ENCODE assay signal across 1 cellular context in genomic region chr7:5424689-5425506, GRCh38.
TF ChIP-seq lines count a peak whose summit lies in the region.

No MANE protein-coding gene starts in this region.

TF ChIP-seq in HepG2, 621 proteins besides CTCF, POLR2A, EP300 and RAD21 (continued from another document and continues in another):
- TF ChIP-seq TRIM22 (IDR thresholded peaks at IDR 0.05) (no peak), SMAD3 (CRISPR knock-in tag; IDR thresholded peaks at IDR 0.05) (no peak), ZNF629 (CRISPR knock-in tag; conservative IDR thresholded peaks at IDR 0.05) (no peak), RBM22 (optimal IDR thresholded peaks at IDR 0.05; ENCODE audit: low read length) (peak; percentile 83), MXD4 (CRISPR knock-in tag; IDR thresholded peaks at IDR 0.05) (no peak), ZNF615 (CRISPR knock-in tag; IDR thresholded peaks at IDR 0.05; ENCODE audit: borderline replicate concordance) (no peak), ZMAT3 (CRISPR knock-in tag; conservative IDR thresholded peaks at IDR 0.05) (no peak), ZNF253 (CRISPR knock-in tag; IDR thresholded peaks at IDR 0.05; ENCODE audit: borderline replicate concordance) (no peak), GATAD1 (CRISPR knock-in tag; IDR thresholded peaks at IDR 0.05) (no peak), PTBP1 (IDR thresholded peaks at IDR 0.05; ENCODE audit: low read depth, low read length, poor library complexity, severe bottlenecking) (peak; percentile 15), ZNF235 (CRISPR knock-in tag; IDR thresholded peaks at IDR 0.05; ENCODE audit: borderline replicate concordance) (no peak), ZFAT (CRISPR knock-in tag; conservative IDR thresholded peaks at IDR 0.05) (no peak), ZBTB38 (CRISPR knock-in tag; IDR thresholded peaks at IDR 0.05) (no peak), CENPT (CRISPR knock-in tag; IDR thresholded peaks at IDR 0.05; ENCODE audit: low read depth) (no peak), E2F1 (CRISPR knock-in tag; IDR thresholded peaks at IDR 0.05) (no peak), KAT7 (CRISPR knock-in tag; IDR thresholded peaks at IDR 0.05; ENCODE audit: borderline replicate concordance) (no peak), SCMH1 (CRISPR knock-in tag; IDR thresholded peaks at IDR 0.05; ENCODE audit: borderline replicate concordance) (no peak), ZNF530 (CRISPR knock-in tag; IDR thresholded peaks at IDR 0.05; ENCODE audit: low read depth) (no peak), SRF (IDR thresholded peaks at IDR 0.05; ENCODE audit: low read depth, low read length) (no peak), MXD1 (CRISPR knock-in tag; IDR thresholded peaks at IDR 0.05) (no peak), PLRG1 (conservative IDR thresholded peaks at IDR 0.05) (no peak), HNRNPK (IDR thresholded peaks at IDR 0.05; ENCODE audit: low read depth, low read length, poor library complexity, severe bottlenecking) (no peak), ZNF496 (CRISPR knock-in tag; IDR thresholded peaks at IDR 0.05; ENCODE audit: insufficient replicate concordance) (no peak), TMF1 (CRISPR knock-in tag; IDR thresholded peaks at IDR 0.05; ENCODE audit: low read depth) (no peak), PBX3 (CRISPR knock-in tag; IDR thresholded peaks at IDR 0.05; ENCODE audit: borderline replicate concordance) (no peak), RERE (CRISPR knock-in tag; IDR thresholded peaks at IDR 0.05; ENCODE audit: low read depth) (no peak), AGO2 (optimal IDR thresholded peaks at IDR 0.05; ENCODE audit: low read depth, low read length) (peak; percentile 98), ARHGAP35 (CRISPR knock-in tag; IDR thresholded peaks at IDR 0.05; ENCODE audit: borderline replicate concordance) (no peak), GFI1 (CRISPR knock-in tag; IDR thresholded peaks at IDR 0.05; ENCODE audit: borderline replicate concordance) (no peak), NFRKB (IDR thresholded peaks at IDR 0.05) (no peak), ZNF121 (CRISPR knock-in tag; IDR thresholded peaks at IDR 0.05) (no peak), NR2F2 (IDR thresholded peaks at IDR 0.05; ENCODE audit: borderline replicate concordance, low read depth) (no peak)
- TF ChIP-seq, protein P1, sequence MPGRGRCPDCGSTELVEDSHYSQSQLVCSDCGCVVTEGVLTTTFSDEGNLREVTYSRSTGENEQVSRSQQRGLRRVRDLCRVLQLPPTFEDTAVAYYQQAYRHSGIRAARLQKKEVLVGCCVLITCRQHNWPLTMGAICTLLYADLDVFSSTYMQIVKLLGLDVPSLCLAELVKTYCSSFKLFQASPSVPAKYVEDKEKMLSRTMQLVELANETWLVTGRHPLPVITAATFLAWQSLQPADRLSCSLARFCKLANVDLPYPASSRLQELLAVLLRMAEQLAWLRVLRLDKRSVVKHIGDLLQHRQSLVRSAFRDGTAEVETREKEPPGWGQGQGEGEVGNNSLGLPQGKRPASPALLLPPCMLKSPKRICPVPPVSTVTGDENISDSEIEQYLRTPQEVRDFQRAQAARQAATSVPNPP (CRISPR knock-in tag; IDR thresholded peaks at IDR 0.05), result no peak
- TF ChIP-seq, protein P2, sequence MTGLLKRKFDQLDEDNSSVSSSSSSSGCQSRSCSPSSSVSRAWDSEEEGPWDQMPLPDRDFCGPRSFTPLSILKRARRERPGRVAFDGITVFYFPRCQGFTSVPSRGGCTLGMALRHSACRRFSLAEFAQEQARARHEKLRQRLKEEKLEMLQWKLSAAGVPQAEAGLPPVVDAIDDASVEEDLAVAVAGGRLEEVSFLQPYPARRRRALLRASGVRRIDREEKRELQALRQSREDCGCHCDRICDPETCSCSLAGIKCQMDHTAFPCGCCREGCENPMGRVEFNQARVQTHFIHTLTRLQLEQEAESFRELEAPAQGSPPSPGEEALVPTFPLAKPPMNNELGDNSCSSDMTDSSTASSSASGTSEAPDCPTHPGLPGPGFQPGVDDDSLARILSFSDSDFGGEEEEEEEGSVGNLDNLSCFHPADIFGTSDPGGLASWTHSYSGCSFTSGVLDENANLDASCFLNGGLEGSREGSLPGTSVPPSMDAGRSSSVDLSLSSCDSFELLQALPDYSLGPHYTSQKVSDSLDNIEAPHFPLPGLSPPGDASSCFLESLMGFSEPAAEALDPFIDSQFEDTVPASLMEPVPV (CRISPR knock-in tag; IDR thresholded peaks at IDR 0.05), result no peak
- TF ChIP-seq, protein P3, sequence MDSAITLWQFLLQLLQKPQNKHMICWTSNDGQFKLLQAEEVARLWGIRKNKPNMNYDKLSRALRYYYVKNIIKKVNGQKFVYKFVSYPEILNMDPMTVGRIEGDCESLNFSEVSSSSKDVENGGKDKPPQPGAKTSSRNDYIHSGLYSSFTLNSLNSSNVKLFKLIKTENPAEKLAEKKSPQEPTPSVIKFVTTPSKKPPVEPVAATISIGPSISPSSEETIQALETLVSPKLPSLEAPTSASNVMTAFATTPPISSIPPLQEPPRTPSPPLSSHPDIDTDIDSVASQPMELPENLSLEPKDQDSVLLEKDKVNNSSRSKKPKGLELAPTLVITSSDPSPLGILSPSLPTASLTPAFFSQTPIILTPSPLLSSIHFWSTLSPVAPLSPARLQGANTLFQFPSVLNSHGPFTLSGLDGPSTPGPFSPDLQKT (CRISPR knock-in tag; IDR thresholded peaks at IDR 0.05; ENCODE audit: borderline replicate concordance), result no peak
- TF ChIP-seq, protein P4, sequence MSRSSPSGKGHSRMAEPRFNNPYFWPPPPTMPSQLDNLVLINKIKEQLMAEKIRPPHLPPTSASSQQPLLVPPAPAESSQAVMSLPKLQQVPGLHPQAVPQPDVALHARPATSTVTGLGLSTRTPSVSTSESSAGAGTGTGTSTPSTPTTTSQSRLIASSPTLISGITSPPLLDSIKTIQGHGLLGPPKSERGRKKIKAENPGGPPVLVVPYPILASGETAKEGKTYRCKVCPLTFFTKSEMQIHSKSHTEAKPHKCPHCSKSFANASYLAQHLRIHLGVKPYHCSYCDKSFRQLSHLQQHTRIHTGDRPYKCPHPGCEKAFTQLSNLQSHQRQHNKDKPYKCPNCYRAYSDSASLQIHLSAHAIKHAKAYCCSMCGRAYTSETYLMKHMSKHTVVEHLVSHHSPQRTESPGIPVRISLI (CRISPR knock-in tag; IDR thresholded peaks at IDR 0.05; ENCODE audit: borderline replicate concordance), result no peak; the same call in 1 of the 2 replicates
- TF ChIP-seq, protein P5, sequence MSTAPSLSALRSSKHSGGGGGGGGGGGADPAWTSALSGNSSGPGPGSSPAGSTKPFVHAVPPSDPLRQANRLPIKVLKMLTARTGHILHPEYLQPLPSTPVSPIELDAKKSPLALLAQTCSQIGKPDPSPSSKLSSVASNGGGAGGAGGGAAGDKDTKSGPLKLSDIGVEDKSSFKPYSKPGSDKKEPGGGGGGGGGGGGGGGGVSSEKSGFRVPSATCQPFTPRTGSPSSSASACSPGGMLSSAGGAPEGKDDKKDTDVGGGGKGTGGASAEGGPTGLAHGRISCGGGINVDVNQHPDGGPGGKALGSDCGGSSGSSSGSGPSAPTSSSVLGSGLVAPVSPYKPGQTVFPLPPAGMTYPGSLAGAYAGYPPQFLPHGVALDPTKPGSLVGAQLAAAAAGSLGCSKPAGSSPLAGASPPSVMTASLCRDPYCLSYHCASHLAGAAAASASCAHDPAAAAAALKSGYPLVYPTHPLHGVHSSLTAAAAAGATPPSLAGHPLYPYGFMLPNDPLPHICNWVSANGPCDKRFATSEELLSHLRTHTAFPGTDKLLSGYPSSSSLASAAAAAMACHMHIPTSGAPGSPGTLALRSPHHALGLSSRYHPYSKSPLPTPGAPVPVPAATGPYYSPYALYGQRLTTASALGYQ (CRISPR knock-in tag; IDR thresholded peaks at IDR 0.05), result 0 out of 2 replicates have a peak, but pooled peaks have one; percentile 5
- TF ChIP-seq, protein P6, sequence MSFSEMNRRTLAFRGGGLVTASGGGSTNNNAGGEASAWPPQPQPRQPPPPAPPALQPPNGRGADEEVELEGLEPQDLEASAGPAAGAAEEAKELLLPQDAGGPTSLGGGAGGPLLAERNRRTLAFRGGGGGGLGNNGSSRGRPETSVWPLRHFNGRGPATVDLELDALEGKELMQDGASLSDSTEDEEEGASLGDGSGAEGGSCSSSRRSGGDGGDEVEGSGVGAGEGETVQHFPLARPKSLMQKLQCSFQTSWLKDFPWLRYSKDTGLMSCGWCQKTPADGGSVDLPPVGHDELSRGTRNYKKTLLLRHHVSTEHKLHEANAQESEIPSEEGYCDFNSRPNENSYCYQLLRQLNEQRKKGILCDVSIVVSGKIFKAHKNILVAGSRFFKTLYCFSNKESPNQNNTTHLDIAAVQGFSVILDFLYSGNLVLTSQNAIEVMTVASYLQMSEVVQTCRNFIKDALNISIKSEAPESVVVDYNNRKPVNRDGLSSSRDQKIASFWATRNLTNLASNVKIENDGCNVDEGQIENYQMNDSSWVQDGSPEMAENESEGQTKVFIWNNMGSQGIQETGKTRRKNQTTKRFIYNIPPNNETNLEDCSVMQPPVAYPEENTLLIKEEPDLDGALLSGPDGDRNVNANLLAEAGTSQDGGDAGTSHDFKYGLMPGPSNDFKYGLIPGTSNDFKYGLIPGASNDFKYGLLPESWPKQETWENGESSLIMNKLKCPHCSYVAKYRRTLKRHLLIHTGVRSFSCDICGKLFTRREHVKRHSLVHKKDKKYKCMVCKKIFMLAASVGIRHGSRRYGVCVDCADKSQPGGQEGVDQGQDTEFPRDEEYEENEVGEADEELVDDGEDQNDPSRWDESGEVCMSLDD (CRISPR knock-in tag; IDR thresholded peaks at IDR 0.05; ENCODE audit: borderline replicate concordance), result peak; percentile 17; the same call in 1 of the 2 replicates
- TF ChIP-seq, protein P7, sequence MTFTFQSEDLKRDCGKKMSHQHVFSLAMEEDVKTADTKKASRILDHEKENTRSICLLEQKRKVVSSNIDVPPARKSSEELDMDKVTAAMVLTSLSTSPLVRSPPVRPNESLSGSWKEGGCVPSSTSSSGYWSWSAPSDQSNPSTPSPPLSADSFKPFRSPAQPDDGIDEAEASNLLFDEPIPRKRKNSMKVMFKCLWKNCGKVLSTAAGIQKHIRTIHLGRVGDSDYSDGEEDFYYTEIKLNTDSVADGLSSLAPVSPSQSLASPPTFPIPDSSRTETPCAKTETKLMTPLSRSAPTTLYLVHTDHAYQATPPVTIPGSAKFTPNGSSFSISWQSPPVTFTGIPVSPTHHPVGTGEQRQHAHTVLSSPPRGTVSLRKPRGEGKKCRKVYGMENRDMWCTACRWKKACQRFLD (CRISPR knock-in tag; IDR thresholded peaks at IDR 0.05; ENCODE audit: borderline replicate concordance), result no peak
